ENCODE assay signal across 17 cellular contexts in the genomic region with DNA sequence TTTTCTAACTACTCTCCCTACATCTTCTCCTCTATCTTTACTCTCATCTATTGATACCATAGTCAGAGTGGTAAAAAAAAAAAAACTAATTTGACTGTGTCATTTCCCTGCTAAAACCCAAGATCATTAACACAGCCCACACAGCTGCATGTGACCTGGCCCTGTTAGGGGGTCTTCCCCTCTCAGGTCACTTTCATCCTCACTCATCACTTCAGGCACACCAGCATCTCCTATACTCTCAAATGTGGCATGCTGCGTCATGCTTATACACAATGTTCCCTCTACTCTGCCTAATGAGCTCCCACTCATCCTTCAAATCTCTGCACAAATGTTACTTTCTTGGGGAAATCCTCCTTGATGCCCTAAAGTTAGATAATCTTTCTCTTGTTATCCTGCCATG.
DNase-seq lines count a peak whose midpoint lies in the region; ATAC-seq and TF ChIP-seq lines count a peak whose summit lies in the region.
"Had no signal": no experiment of that assay in that cellular context is flagged by ENCODE, and none has a peak within 500 bp of the region (broad histone marks: within the 10 kb centered on the region; RNA-seq: fewer than 3 reads in every experiment).

No MANE protein-coding gene starts in this region.

- peak overlapping the region; percentile 67 for H3K27ac ChIP-seq in caudate nucleus (ENCODE audit: low read depth, low read length)
- H3K27ac ChIP-seq: KMS-11, left lung, vagina had no signal

- ATAC-seq in GM18508 (IDR thresholded peaks at IDR 0.05; ENCODE audit: insufficient read depth, unreplicated experiment) (peak; percentile 78), GM21423 (IDR thresholded peaks at IDR 0.05; ENCODE audit: unreplicated experiment) (peak; percentile 77), HG03095 (IDR thresholded peaks at IDR 0.05; ENCODE audit: unreplicated experiment) (peak; percentile 73), HG03457 (IDR thresholded peaks at IDR 0.05; ENCODE audit: unreplicated experiment) (no peak)
- ATAC-seq: left lung had no signal

- no peak for TF ChIP-seq CTCF in GM13976 (IDR thresholded peaks at IDR 0.05; ENCODE audit: borderline replicate concordance, control extremely low read depth, extremely low read depth, insufficient read depth, missing control alignments)

- in situ Hi-C loops in KBM-7 (cut with MboI; ENCODE audit: low pct_unique_long_range_greater_than_20kb, low sequenced_read_pairs) (no loop called here), GM13976 (cut with MboI; ENCODE audit: low sequenced_read_pairs, unreplicated experiment) (no loop called here)

- peak in 22 of 61 donors; percentile 5 to 75 (median 27) for DNase-seq in caudate nucleus (lab: John Stamatoyannopoulos, UW)
- DNase-seq in KBM-7, result no peak
- no peak for DNase-seq in GM13976 (ENCODE audit: low spot score)
- DNase-seq in NCI-H2171 treated with DMSO at 0.1 percent for 48 hours (lab: John Stamatoyannopoulos, UW), result no peak
- DNase-seq: activated T-cell treated with anti-CD3 and anti-CD28 coated beads, Interleukin-2, amount 50 U/mL, for 48 hours; DMS53; left lung; naive B cell; NCI-H1436 treated with DMSO at 0.1 percent for 48 hours; NCI-H510A; stimulated activated CD4-positive, alpha-beta T cell treated with anti-CD3 and anti-CD28 coated beads, Interleukin-2, amount 100 ng/mL, for 24 hours had no signal
